In the genomic region with DNA sequence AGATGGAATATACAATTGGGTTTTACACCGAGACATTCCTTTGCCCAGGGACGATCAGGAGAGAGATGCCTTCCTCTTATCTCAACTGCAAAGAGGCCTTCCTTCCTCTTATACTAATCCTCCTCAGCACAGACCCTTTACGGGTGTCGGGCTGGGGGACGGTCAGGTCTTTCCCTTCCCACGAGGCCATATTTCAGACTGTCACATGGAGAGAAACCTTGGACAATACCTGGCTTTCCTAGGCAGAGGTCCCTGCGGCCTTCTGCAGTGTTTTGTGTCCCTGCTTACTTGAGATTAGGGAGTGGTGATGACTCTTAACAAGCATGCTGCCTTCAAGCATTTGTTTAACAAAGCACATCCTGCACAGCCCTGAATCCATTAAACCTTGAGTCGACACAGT, we compare ENCODE assay signal across 5 cellular contexts. TPM values are rescaled to one million over a fixed set of nuclear protein-coding genes. Genes with fewer than 3 reads are reported as not detected.
"Had no signal": no experiment of that assay in that cellular context is flagged by ENCODE, and none has a peak within 500 bp of the region (broad histone marks: within the 10 kb centered on the region; RNA-seq: fewer than 3 reads in every experiment).

No MANE protein-coding gene starts in this region.

RNA-seq across cellular contexts. Expression of a gene that starts 5.3 kb away (rescaled TPM):
- total RNA-seq: HepG2, HT-29, HT1080, IMR-90 had no signal
- polyA plus RNA-seq: HepG2, IgD-negative memory B cell had no signal
